Comparison of ENCODE assay signal across 1 cellular context in the genomic region with DNA sequence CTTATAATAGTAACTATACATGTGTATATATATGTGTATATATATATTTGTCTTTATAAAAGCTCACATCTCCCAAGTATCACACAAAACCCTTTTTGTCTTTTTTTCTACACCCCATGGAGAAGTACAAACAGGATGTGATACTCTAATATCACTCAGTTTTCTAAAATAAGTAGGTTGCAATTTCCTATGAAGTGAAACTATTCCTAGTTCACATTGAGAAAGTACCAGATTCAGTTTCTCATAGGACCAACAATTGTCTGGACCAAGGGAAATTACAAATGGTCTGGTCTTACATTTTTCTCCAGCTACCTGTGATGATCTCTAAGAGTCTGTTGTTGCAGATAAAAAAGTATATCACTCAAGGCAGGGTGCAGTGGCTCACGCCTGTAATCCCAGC.
TF ChIP-seq lines count a peak whose summit lies in the region.

No MANE protein-coding gene starts in this region.

TF ChIP-seq in GM12878, 131 proteins besides CTCF, POLR2A, EP300 and RAD21:
- TF ChIP-seq RUNX3 (IDR thresholded peaks at IDR 0.05; ENCODE audit: low read length): peak; percentile 13; the same call in 1 of the 2 replicates
- no peak for TF ChIP-seq HDAC6 (IDR thresholded peaks at IDR 0.05; ENCODE audit: unreplicated experiment)
- TF ChIP-seq CREB1 (IDR thresholded peaks at IDR 0.05; ENCODE audit: low read depth): no peak
- TF ChIP-seq, protein P1, sequence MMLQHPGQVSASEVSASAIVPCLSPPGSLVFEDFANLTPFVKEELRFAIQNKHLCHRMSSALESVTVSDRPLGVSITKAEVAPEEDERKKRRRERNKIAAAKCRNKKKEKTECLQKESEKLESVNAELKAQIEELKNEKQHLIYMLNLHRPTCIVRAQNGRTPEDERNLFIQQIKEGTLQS (IDR thresholded peaks at IDR 0.05; ENCODE audit: borderline replicate concordance, extremely low read depth, low read depth, low read length): no peak
- no peak for TF ChIP-seq FOXK2 (IDR thresholded peaks at IDR 0.05)
- 0 out of 2 replicates have a peak, but pooled peaks have one; percentile 29 for TF ChIP-seq DPF2 (IDR thresholded peaks at IDR 0.05)
- TF ChIP-seq, protein P2, sequence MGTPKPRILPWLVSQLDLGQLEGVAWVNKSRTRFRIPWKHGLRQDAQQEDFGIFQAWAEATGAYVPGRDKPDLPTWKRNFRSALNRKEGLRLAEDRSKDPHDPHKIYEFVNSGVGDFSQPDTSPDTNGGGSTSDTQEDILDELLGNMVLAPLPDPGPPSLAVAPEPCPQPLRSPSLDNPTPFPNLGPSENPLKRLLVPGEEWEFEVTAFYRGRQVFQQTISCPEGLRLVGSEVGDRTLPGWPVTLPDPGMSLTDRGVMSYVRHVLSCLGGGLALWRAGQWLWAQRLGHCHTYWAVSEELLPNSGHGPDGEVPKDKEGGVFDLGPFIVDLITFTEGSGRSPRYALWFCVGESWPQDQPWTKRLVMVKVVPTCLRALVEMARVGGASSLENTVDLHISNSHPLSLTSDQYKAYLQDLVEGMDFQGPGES (IDR thresholded peaks at IDR 0.05): no peak
- TF ChIP-seq IKZF1 (conservative IDR thresholded peaks at IDR 0.05): peak; percentile 60
- TF ChIP-seq MTA3 (IDR thresholded peaks at IDR 0.05; ENCODE audit: borderline replicate concordance, low read length): no peak
- no peak for TF ChIP-seq ZNF622 (IDR thresholded peaks at IDR 0.05)
- peak; percentile 46; the same call in 1 of the 2 replicates for TF ChIP-seq SPI1 (IDR thresholded peaks at IDR 0.05; ENCODE audit: borderline replicate concordance, insufficient read depth, low read depth, low read length)
- peak; percentile 47; the same call in 1 of the 2 replicates for TF ChIP-seq NFIC (IDR thresholded peaks at IDR 0.05; ENCODE audit: low read depth, low read length)
- TF ChIP-seq, protein P3, sequence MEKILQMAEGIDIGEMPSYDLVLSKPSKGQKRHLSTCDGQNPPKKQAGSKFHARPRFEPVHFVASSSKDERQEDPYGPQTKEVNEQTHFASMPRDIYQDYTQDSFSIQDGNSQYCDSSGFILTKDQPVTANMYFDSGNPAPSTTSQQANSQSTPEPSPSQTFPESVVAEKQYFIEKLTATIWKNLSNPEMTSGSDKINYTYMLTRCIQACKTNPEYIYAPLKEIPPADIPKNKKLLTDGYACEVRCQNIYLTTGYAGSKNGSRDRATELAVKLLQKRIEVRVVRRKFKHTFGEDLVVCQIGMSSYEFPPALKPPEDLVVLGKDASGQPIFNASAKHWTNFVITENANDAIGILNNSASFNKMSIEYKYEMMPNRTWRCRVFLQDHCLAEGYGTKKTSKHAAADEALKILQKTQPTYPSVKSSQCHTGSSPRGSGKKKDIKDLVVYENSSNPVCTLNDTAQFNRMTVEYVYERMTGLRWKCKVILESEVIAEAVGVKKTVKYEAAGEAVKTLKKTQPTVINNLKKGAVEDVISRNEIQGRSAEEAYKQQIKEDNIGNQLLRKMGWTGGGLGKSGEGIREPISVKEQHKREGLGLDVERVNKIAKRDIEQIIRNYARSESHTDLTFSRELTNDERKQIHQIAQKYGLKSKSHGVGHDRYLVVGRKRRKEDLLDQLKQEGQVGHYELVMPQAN (conservative IDR thresholded peaks at IDR 0.05): no peak
- peak; percentile 60; the same call in 1 of the 2 replicates for TF ChIP-seq MEF2A (IDR thresholded peaks at IDR 0.05; ENCODE audit: insufficient read depth, low read depth, low read length)
- TF ChIP-seq, protein P4, sequence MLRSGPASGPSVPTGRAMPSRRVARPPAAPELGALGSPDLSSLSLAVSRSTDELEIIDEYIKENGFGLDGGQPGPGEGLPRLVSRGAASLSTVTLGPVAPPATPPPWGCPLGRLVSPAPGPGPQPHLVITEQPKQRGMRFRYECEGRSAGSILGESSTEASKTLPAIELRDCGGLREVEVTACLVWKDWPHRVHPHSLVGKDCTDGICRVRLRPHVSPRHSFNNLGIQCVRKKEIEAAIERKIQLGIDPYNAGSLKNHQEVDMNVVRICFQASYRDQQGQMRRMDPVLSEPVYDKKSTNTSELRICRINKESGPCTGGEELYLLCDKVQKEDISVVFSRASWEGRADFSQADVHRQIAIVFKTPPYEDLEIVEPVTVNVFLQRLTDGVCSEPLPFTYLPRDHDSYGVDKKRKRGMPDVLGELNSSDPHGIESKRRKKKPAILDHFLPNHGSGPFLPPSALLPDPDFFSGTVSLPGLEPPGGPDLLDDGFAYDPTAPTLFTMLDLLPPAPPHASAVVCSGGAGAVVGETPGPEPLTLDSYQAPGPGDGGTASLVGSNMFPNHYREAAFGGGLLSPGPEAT (IDR thresholded peaks at IDR 0.05; ENCODE audit: low read depth): peak; percentile 59; the same call in 1 of the 2 replicates
- no peak for TF ChIP-seq ZNF384 (IDR thresholded peaks at IDR 0.05; ENCODE audit: borderline replicate concordance, low read depth, low read length)
- TF ChIP-seq MEF2B (IDR thresholded peaks at IDR 0.05; ENCODE audit: partially characterized antibody, poor library complexity, severe bottlenecking): peak; percentile 38
- TF ChIP-seq JUNB (IDR thresholded peaks at IDR 0.05): peak; percentile 24; the same call in 1 of the 2 replicates
- TF ChIP-seq ZBED1 (IDR thresholded peaks at IDR 0.05; ENCODE audit: borderline replicate concordance): no peak
- TF ChIP-seq IKZF2 (IDR thresholded peaks at IDR 0.05): peak; percentile 59 to 77; a peak in 3 of 4 replicates
- 0 out of 2 replicates have a peak, but pooled peaks have one; percentile 13 for TF ChIP-seq MTA2 (IDR thresholded peaks at IDR 0.05; ENCODE audit: low read depth)
TF ChIP-seq in GM12878: peak in this region for 11.
